23 cellular contexts compared by ENCODE assay signal in the genomic region with DNA sequence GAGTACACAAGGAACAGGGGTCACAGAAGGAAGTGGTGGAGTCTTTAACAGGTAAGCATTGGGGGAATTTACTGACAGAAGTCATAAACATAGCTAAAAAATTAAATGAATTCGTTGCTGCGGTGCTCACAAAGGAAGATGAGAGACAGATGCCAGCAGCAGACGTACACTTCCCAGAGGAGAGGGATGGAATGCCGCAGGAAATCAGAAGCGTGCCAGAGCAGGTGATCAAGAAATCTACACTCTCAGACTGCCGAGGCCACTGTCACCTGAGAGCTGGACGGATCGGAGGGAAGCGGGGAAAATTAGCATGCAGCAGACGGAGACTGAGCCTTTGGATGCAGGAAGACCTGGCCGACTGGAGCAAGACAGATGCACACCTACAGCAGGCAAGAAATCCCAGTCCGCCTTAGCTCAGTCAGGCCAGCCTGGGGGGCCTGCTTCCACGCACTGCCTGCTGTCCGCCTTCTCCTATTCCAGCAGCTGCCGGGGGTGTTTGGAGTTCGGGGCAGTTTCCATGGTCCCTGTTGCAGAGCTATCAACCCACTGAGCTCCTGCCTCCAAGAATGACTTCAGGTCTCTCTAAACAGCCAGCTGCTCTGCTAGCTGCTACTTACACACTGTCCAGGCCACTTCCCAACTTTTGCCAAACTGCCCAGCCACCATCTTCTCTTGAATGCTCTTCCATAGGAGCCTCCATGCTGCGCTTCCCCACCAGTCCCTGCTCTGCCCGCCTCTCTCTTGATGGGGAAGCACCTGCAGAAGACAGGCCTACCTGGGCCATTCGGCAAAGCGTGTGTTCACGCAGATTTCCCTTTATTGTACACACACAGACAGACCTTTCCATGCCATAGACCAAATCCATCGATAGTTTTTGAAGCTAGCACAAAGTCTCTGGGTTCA.
A peak's percentile ranks its signal among the peaks of the same experiment; 100 is the strongest.
DNase-seq lines count a peak whose midpoint lies in the region; ATAC-seq and TF ChIP-seq lines count a peak whose summit lies in the region.
"Had no signal": no experiment of that assay in that cellular context is flagged by ENCODE, and none has a peak within 500 bp of the region (broad histone marks: within the 10 kb centered on the region; RNA-seq: fewer than 3 reads in every experiment).

No MANE protein-coding gene starts in this region.

- no peaks in the 10 kb centered on the region for H3K9me2 ChIP-seq in GM23338 (ENCODE audit: insufficient read depth)
- H3K9me2 ChIP-seq: SK-N-SH had no signal

- H3K36me3 ChIP-seq in GM23338 (ENCODE audit: insufficient read depth) (no peaks in the 10 kb centered on the region), mucosa of descending colon (ENCODE audit: low read depth) (no peaks in the 10 kb centered on the region)
- H3K36me3 ChIP-seq: adrenal gland, BLaER1, neutrophil had no signal

- H3K79me2 ChIP-seq in GM23338 (replicated peaks; ENCODE audit: insufficient read depth), result no peaks in the 10 kb centered on the region

- H3K4me3 Mint-ChIP-seq in GM23338 (no peak overlapping the region), neural crest cell (no peak overlapping the region)
- H3K4me3 Mint-ChIP-seq: activated naive CD4-positive, alpha-beta T cell treated with anti-CD3 and anti-CD28 coated beads, Interleukin-2, amount 10 ng/mL, durations not matched to agents 7 days and 5 days; immature natural killer cell; T-helper 1 cell treated with Interleukin-12 subunit alpha and Interleukin-12 subunit beta and Interleukin-4 antibody, amounts not matched to agents 30 μg/mL and 1 μg/mL, for 36 hours had no signal

- no peaks in the 10 kb centered on the region for H3F3A ChIP-seq in GM23338 (replicated peaks; ENCODE audit: low read depth)

- TF ChIP-seq CTCF in GM23338 (conservative IDR thresholded peaks at IDR 0.05; ENCODE audit: low read depth in 2 of 2) (no peak), neural crest cell (conservative IDR thresholded peaks at IDR 0.05) (no peak), mucosa of descending colon (IDR thresholded peaks at IDR 0.05) (no peak)

- H3K4me3 ChIP-seq in GM23338, result no peak overlapping the region
- H3K4me3 ChIP-seq in mucosa of descending colon, result no peak overlapping the region
- H3K4me3 ChIP-seq: adrenal gland, BLaER1, tibial nerve had no signal

- DNase-seq in GM23338 (ENCODE audit: low spot score), result no peak
- peak; percentile 96 for DNase-seq in NCI-H2171 treated with DMSO at 0.1 percent for 48 hours (lab: John Stamatoyannopoulos, UW)
- DNase-seq in ecto neural progenitor cell (ENCODE audit: low spot score), result peak; percentile 44
- no peak for DNase-seq in neural crest cell (ENCODE audit: low read depth, low spot score)
- DNase-seq in DMS53 treated with DMSO at 0.1 percent for 48 hours (lab: John Stamatoyannopoulos, UW; ENCODE audit: unreplicated experiment), result no peak
- no peak for DNase-seq in KBM-7
- DNase-seq in mucosa of descending colon, result no peak
- DNase-seq: activated naive CD4-positive, alpha-beta T cell treated with anti-CD3 and anti-CD28 coated beads, Interleukin-2, amount 10 ng/mL, durations not matched to agents 7 days and 5 days; DMS53; immature natural killer cell; left colon; NCI-H1417 treated with DMSO at 0.1 percent for 48 hours; NCI-H2029 treated with DMSO at 0.1 percent for 48 hours; NCI-H446 treated with DMSO at 0.1 percent for 48 hours; right cardiac atrium; SK-N-SH; stimulated activated CD4-positive, alpha-beta T cell treated with anti-CD3 and anti-CD28 coated beads, Interleukin-4, amount 100 ng/mL, for 1 hour had no signal

- peak overlapping the region; percentile 2; the same call in 1 of the 2 replicates for H2AFZ ChIP-seq in GM23338

- H3K27ac ChIP-seq in GM23338 (ENCODE audit: low read depth), result no peak overlapping the region
- H3K27ac ChIP-seq: adrenal gland, BLaER1, neutrophil, tibial nerve had no signal

- H3K9me3 Mint-ChIP-seq in GM23338 (no peaks in the 10 kb centered on the region), neural crest cell (no peaks in the 10 kb centered on the region)
- H3K9me3 Mint-ChIP-seq: activated naive CD4-positive, alpha-beta T cell treated with anti-CD3 and anti-CD28 coated beads, Interleukin-2, amount 10 ng/mL, durations not matched to agents 7 days and 5 days; immature natural killer cell; T-helper 1 cell treated with Interleukin-12 subunit alpha and Interleukin-12 subunit beta and Interleukin-4 antibody, amounts not matched to agents 30 μg/mL and 1 μg/mL, for 36 hours had no signal

- no peaks in the 10 kb centered on the region for H3K27me3 ChIP-seq in GM23338 (ENCODE audit: insufficient read depth)
- H3K27me3 ChIP-seq: adrenal gland, BLaER1, neutrophil, tibial nerve had no signal

- H3K4me1 ChIP-seq in GM23338 (ENCODE audit: insufficient read depth), result peaks cover 24% of the 10 kb centered on the region
- no peaks in the 10 kb centered on the region for H3K4me1 ChIP-seq in mucosa of descending colon (ENCODE audit: low read depth)
- H3K4me1 ChIP-seq: adrenal gland, BLaER1 had no signal

- H3K36me3 Mint-ChIP-seq in GM23338 (ENCODE audit: low read depth), result no peaks in the 10 kb centered on the region
- no peaks in the 10 kb centered on the region for H3K36me3 Mint-ChIP-seq in neural crest cell (ENCODE audit: low read depth)
- H3K36me3 Mint-ChIP-seq: activated naive CD4-positive, alpha-beta T cell treated with anti-CD3 and anti-CD28 coated beads, Interleukin-2, amount 10 ng/mL, durations not matched to agents 7 days and 5 days had no signal

- ATAC-seq in GM23338 (no peak), mucosa of descending colon (no peak)
- ATAC-seq: left colon, right cardiac atrium, Right ventricle myocardium inferior had no signal

- H3K9me3 ChIP-seq in mucosa of descending colon, result no peaks in the 10 kb centered on the region
- H3K9me3 ChIP-seq: adrenal gland, BLaER1, neutrophil, SK-N-SH, tibial nerve had no signal

- no peaks in the 10 kb centered on the region for H4K20me1 ChIP-seq in GM23338 (replicated peaks; ENCODE audit: insufficient read depth)
- H4K20me1 ChIP-seq: BLaER1 had no signal

- H3K4me2 ChIP-seq in GM23338, result no peak overlapping the region
- H3K4me2 ChIP-seq: BLaER1, SK-N-SH had no signal

- no peak overlapping the region for H3K27ac Mint-ChIP-seq in GM23338
- peak overlapping the region; percentile 36 for H3K27ac Mint-ChIP-seq in neural crest cell (ENCODE audit: unreplicated experiment)
- H3K27ac Mint-ChIP-seq: activated naive CD4-positive, alpha-beta T cell treated with anti-CD3 and anti-CD28 coated beads, Interleukin-2, amount 10 ng/mL, durations not matched to agents 7 days and 5 days; T-helper 1 cell treated with Interleukin-12 subunit alpha and Interleukin-12 subunit beta and Interleukin-4 antibody, amounts not matched to agents 30 μg/mL and 1 μg/mL, for 36 hours had no signal

- intact Hi-C loops in mucosa of descending colon (cut with DNase I, micrococcal nuclease), result no loop called here

- H3K4me1 Mint-ChIP-seq in GM23338, result peaks cover 28% of the 10 kb centered on the region
- peaks cover 46% of the 10 kb centered on the region for H3K4me1 Mint-ChIP-seq in neural crest cell
- H3K4me1 Mint-ChIP-seq: activated naive CD4-positive, alpha-beta T cell treated with anti-CD3 and anti-CD28 coated beads, Interleukin-2, amount 10 ng/mL, durations not matched to agents 7 days and 5 days; immature natural killer cell had no signal

- in situ Hi-C loops in KBM-7 (cut with MboI; ENCODE audit: low pct_unique_long_range_greater_than_20kb, low sequenced_read_pairs), result no loop called here

- peaks cover 4% of the 10 kb centered on the region for H3K27me3 Mint-ChIP-seq in GM23338 (ENCODE audit: insufficient read depth, low read depth, poor library complexity)
- H3K27me3 Mint-ChIP-seq in neural crest cell (ENCODE audit: low read depth), result no peaks in the 10 kb centered on the region
- H3K27me3 Mint-ChIP-seq: activated naive CD4-positive, alpha-beta T cell treated with anti-CD3 and anti-CD28 coated beads, Interleukin-2, amount 10 ng/mL, durations not matched to agents 7 days and 5 days had no signal

TF ChIP-seq in GM23338, 12 proteins besides CTCF, POLR2A, EP300 and RAD21 (continues in another document):
- TF ChIP-seq ZNF331 (CRISPR knock-in tag; IDR thresholded peaks at IDR 0.05; ENCODE audit: low read depth), result no peak
- TF ChIP-seq ZNF114 (CRISPR knock-in tag; IDR thresholded peaks at IDR 0.05), result no peak
- TF ChIP-seq, protein P1, sequence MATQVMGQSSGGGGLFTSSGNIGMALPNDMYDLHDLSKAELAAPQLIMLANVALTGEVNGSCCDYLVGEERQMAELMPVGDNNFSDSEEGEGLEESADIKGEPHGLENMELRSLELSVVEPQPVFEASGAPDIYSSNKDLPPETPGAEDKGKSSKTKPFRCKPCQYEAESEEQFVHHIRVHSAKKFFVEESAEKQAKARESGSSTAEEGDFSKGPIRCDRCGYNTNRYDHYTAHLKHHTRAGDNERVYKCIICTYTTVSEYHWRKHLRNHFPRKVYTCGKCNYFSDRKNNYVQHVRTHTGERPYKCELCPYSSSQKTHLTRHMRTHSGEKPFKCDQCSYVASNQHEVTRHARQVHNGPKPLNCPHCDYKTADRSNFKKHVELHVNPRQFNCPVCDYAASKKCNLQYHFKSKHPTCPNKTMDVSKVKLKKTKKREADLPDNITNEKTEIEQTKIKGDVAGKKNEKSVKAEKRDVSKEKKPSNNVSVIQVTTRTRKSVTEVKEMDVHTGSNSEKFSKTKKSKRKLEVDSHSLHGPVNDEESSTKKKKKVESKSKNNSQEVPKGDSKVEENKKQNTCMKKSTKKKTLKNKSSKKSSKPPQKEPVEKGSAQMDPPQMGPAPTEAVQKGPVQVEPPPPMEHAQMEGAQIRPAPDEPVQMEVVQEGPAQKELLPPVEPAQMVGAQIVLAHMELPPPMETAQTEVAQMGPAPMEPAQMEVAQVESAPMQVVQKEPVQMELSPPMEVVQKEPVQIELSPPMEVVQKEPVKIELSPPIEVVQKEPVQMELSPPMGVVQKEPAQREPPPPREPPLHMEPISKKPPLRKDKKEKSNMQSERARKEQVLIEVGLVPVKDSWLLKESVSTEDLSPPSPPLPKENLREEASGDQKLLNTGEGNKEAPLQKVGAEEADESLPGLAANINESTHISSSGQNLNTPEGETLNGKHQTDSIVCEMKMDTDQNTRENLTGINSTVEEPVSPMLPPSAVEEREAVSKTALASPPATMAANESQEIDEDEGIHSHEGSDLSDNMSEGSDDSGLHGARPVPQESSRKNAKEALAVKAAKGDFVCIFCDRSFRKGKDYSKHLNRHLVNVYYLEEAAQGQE (IDR thresholded peaks at IDR 0.05; ENCODE audit: unreplicated experiment), result no peak
- TF ChIP-seq POLR2AphosphoS5 (IDR thresholded peaks at IDR 0.05; ENCODE audit: low read depth), result no peak
- no peak for TF ChIP-seq STAT1 (IDR thresholded peaks at IDR 0.05; ENCODE audit: unreplicated experiment)
- no peak for TF ChIP-seq CREB1 (CRISPR knock-in tag; IDR thresholded peaks at IDR 0.05; ENCODE audit: low read depth)

Comparison
In these comparisons a context has a peak if more than half of its experiments do, and no peak if none do; other contexts are left out.
1. DNase-seq: peak in NCI-H2171 treated with DMSO at 0.1 percent for 48 hours (single experiment) and ecto neural progenitor cell (single experiment); none in GM23338 (single experiment), neural crest cell (single experiment), DMS53 treated with DMSO at 0.1 percent for 48 hours (single experiment), KBM-7 (single experiment) and mucosa of descending colon (0 of 3).